1 cellular context compared by ENCODE assay signal in the genomic region with DNA sequence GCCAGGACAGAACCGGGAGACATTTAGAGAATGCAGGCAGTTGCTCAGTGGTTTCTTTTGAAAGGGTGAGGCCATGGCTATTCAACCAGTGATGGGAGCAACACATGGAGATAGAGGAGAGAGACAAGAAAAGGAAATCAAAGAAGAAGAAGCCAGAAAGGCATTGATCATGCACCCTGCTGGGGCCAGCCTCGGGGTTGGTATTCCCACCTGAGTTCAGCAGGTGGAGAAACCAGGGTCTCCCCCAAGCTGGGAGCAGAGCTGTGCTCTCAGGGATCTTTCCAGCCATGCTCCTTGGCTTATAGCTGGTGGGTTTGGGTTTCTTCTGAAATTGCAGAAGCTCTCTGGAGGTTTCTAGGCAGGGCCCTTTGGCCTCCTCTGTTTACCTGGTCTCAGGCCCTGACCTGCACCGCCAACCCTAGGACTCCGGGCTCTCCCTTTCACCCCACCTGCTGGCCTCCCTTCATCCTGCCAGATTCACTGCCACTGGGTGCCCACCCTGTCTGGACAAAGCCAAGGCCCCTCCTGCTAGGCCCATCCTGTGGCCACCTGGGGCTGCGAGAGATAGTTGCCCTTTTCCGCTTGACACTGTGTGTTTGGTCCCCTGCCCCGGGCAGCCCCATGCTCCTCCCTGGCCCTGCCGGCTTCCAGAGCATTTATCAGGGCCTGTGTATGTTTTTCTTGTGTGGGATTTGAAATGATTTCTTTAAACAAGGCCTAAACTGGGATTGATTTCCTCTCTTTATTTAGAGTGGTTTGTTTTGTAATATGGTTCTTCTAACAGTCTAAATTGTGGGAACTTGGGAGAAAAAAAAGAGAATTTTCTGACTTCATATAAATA.
TF ChIP-seq lines count a peak whose summit lies in the region.

No MANE protein-coding gene starts in this region.

TF ChIP-seq in HepG2, 621 proteins besides CTCF, POLR2A, EP300 and RAD21 (continued from another document):
- TF ChIP-seq, protein P1, sequence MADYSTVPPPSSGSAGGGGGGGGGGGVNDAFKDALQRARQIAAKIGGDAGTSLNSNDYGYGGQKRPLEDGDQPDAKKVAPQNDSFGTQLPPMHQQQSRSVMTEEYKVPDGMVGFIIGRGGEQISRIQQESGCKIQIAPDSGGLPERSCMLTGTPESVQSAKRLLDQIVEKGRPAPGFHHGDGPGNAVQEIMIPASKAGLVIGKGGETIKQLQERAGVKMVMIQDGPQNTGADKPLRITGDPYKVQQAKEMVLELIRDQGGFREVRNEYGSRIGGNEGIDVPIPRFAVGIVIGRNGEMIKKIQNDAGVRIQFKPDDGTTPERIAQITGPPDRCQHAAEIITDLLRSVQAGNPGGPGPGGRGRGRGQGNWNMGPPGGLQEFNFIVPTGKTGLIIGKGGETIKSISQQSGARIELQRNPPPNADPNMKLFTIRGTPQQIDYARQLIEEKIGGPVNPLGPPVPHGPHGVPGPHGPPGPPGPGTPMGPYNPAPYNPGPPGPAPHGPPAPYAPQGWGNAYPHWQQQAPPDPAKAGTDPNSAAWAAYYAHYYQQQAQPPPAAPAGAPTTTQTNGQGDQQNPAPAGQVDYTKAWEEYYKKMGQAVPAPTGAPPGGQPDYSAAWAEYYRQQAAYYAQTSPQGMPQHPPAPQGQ (CRISPR knock-in tag; IDR thresholded peaks at IDR 0.05; ENCODE audit: borderline replicate concordance) = no peak
- TF ChIP-seq ZBTB39 (CRISPR knock-in tag; IDR thresholded peaks at IDR 0.05) (no peak), TGIF2 (CRISPR knock-in tag; IDR thresholded peaks at IDR 0.05) (no peak), MIXL1 (CRISPR knock-in tag; IDR thresholded peaks at IDR 0.05) (no peak)
- TF ChIP-seq, protein P2, sequence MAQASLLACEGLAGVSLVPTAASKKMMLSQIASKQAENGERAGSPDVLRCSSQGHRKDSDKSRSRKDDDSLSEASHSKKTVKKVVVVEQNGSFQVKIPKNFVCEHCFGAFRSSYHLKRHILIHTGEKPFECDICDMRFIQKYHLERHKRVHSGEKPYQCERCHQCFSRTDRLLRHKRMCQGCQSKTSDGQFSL (CRISPR knock-in tag; IDR thresholded peaks at IDR 0.05) = no peak
